Comparison of ENCODE assay signal across 8 cellular contexts in genomic region chr1:153494976-153495535, GRCh38. TPM values are rescaled to one million over a fixed set of nuclear protein-coding genes. Genes with fewer than 3 reads are reported as not detected.
DNase-seq lines count a peak whose midpoint lies in the region; ATAC-seq, FAIRE-seq and TF ChIP-seq lines count a peak whose summit lies in the region.

No MANE protein-coding gene starts in this region.

- POLR2A ChIA-PET in K562 (lab: Yijun Ruan, JAX): interaction anchor here (0.5 to 2.2 kb wide), 5 partner anchors 100 to 496 kb away, joined by 3 to 9 read pairs (median 4); no protein-coding TSS in a partner anchor

- no TSS peak for BruUV-seq in K562 (replicated peaks; lab: Mats Ljungman, UMichigan)

- H3K4me1 ChIP-seq in K562 (replicated peaks in 1 of 2; ENCODE audit: control insufficient read depth in 2 of 2, insufficient read depth in 2 of 2, low read length in 2 of 2): no peaks in the 10 kb centered on the region

- H3K9ac ChIP-seq in K562 (ENCODE audit: insufficient read depth in 1 of 2, low read depth in 2 of 2, low read length in 2 of 2): no peak overlapping the region

- intact Hi-C loops in K562 (cut with micrococcal nuclease): loop anchor here (1.0 to 2.0 kb wide), 3 partner anchors 66 to 140 kb away; no protein-coding TSS in a partner anchor

- peak; percentile 93 to 98 for TF ChIP-seq RAD21 in K562 (CRISPR knock-in tag; conservative IDR thresholded peaks at IDR 0.05 in 1 of 2, IDR thresholded peaks at IDR 0.05 in 1 of 2)

- peaks cover 7% of the 10 kb centered on the region; the same call in 1 of the 2 replicates for H4K20me1 ChIP-seq in K562 (replicated peaks; ENCODE audit: control insufficient read depth, insufficient read depth, low read length)

- H3K36me3 ChIP-seq in K562 (ENCODE audit: control insufficient read depth, insufficient read depth, low read length): no peaks in the 10 kb centered on the region

- DNase-seq in GM13976 (ENCODE audit: low spot score) (peak; percentile 72), NCI-H2107 (lab: John Stamatoyannopoulos, UW) (peak; percentile 81), UCSD-AML1 (lab: John Stamatoyannopoulos, UW; ENCODE audit: unreplicated experiment) (peak; percentile 73), K562 (ENCODE audit: extremely low read depth in 1 of 4, low spot score in 3 of 4) (peak; percentile 75 to 82 (median 79)), iPS-NIHi11 (ENCODE audit: low spot score) (peak; percentile 86)
- peak; percentile 44 to 77 for DNase-seq in stimulated activated CD4-positive, alpha-beta T cell treated with anti-CD3 and anti-CD28 coated beads, Interleukin-1b, Interleukin-23, amount 100 ng/mL, for 1 hour (ENCODE audit: low read depth in 2 of 2)

- no peak for TF ChIP-seq POLR2A in K562 (conservative IDR thresholded peaks at IDR 0.05)

- no peaks in the 10 kb centered on the region for H3K9me1 ChIP-seq in K562 (ENCODE audit: control insufficient read depth, insufficient read depth, low read length)

- H3K27ac ChIP-seq in K562 (ENCODE audit: extremely low read depth, low read depth, low read length): no peak overlapping the region

- in situ Hi-C loops in GM13976 (cut with MboI; ENCODE audit: low sequenced_read_pairs, unreplicated experiment) (no loop called here), K562 (cut with MboI) (no loop called here)

- peak; percentile 87 for FAIRE-seq in K562 (lab: Jason Lieb, UNC)

- H2AFZ ChIP-seq in K562 (ENCODE audit: low read depth, low read length): no peak overlapping the region

- peaks cover 11 to 21% of the 10 kb centered on the region in 2 experiments; a peak in 4 of 5 replicates for H3K27me3 ChIP-seq in K562 (ENCODE audit: control insufficient read depth in 2 of 2, insufficient read depth in 2 of 2, low read length in 2 of 2)

- TF ChIP-seq CTCF in GM13976 (IDR thresholded peaks at IDR 0.05; ENCODE audit: borderline replicate concordance, control extremely low read depth, extremely low read depth, insufficient read depth, missing control alignments) (peak; percentile 81), K562 (IDR thresholded peaks at IDR 0.05 in 2 of 3, conservative IDR thresholded peaks at IDR 0.05 in 1 of 3; ENCODE audit: insufficient read depth in 2 of 3, low read depth in 1 of 3, low read length in 3 of 3) (peak; percentile 88 to 94 (median 93))

- H3K9me3 ChIP-seq in K562 (replicated peaks; ENCODE audit: control insufficient read depth, insufficient read depth, low read depth, low read length): no peaks in the 10 kb centered on the region

- H3K4me2 ChIP-seq in K562 (ENCODE audit: insufficient read depth, low read length): no peak overlapping the region

- no peak overlapping the region for H3K4me3 ChIP-seq in K562

- ATAC-seq in K562 (peak; percentile 96), GM21717 (IDR thresholded peaks at IDR 0.05; ENCODE audit: unreplicated experiment) (no peak), HG03469 (IDR thresholded peaks at IDR 0.05; ENCODE audit: unreplicated experiment) (no peak)

- 15% methylated on average over 6 of the region's 6 CpGs for WGBS in K562 (ENCODE audit: insufficient coverage, low coverage, missing lambda C conversion rate)

- CTCF ChIA-PET in K562 (lab: Yijun Ruan, JAX; ENCODE audit: low intra/inter-chr PET ratio): interaction anchor here (0.5 to 3.8 kb wide), 6 partner anchors 62 to 834 kb away, joined by 3 to 48 read pairs (median 9); partner anchors contain the start of gene PGLYRP3

- TF ChIP-seq EP300 in K562 (IDR thresholded peaks at IDR 0.05; ENCODE audit: low read length): no peak

- H3K79me2 ChIP-seq in K562 (ENCODE audit: control insufficient read depth, insufficient read depth, low read length): no peaks in the 10 kb centered on the region

RNA-seq across cellular contexts. Expression of gene S100A7, which starts 34.6 kb away (rescaled TPM):
- total RNA-seq in K562 (2011; cell fraction: chromatin; rRNA removed; ENCODE audit: low replicate concordance): not detected in 2 replicates
- not detected in 2 replicates for total RNA-seq in K562 (2011; cell fraction: nucleolus; rRNA removed)
- total RNA-seq in K562 (2011; cell fraction: nucleoplasm; rRNA removed): not detected in 2 replicates
- not detected in 2 replicates for total RNA-seq in K562 (2014; rRNA removed)
- total RNA-seq in K562 (2014; rRNA removed; fragmentation: Illumina TruSeq; extraction: Trizol): not detected in 2 replicates
- total RNA-seq in K562 (2015; rRNA removed; fragmentation: Illumina TruSeq; extraction: Trizol): not detected in 2 replicates
- not detected in 2 replicates for total RNA-seq in K562 (2021)
- polyA plus RNA-seq in K562 (2011; rRNA removed): not detected in 2 replicates
- not detected in 2 replicates for polyA plus RNA-seq in K562 (2011; cell fraction: cytosol; rRNA removed)
- polyA plus RNA-seq in K562 (2011; cell fraction: nucleus; rRNA removed): not detected in 2 replicates
- not detected in 2 replicates for polyA plus RNA-seq in K562 (2012)
- polyA plus RNA-seq in K562 (2014; fragmentation: Illumina TruSeq; extraction: Trizol): not detected in 2 replicates
- not detected for polyA plus RNA-seq in K562 (2014; fragmentation: Nextera tagmentation; extraction: Ambion mirVana)
- polyA plus RNA-seq in K562 (2014; rRNA removed): not detected in 2 replicates
- polyA minus RNA-seq in K562 (2011; rRNA and poly(A)+ RNA removed): not detected in 2 replicates
- polyA minus RNA-seq in K562 (2011; cell fraction: cytosol; rRNA and poly(A)+ RNA removed): not detected in 2 replicates
- not detected in 2 replicates for polyA minus RNA-seq in K562 (2011; cell fraction: nucleus; rRNA and poly(A)+ RNA removed)

RNA-seq across cellular contexts. Expression of gene S100A6, which starts 40.7 kb away (rescaled TPM):
- total RNA-seq in K562 (2011; cell fraction: chromatin; rRNA removed; ENCODE audit: low replicate concordance): 3.2 TPM in 1 of 2 replicates, not detected in the other
- 3.8 and 6.2 TPM in 2 replicates for total RNA-seq in K562 (2011; cell fraction: nucleolus; rRNA removed)
- 1.9 and 3.0 TPM in 2 replicates for total RNA-seq in K562 (2011; cell fraction: nucleoplasm; rRNA removed)
- total RNA-seq in K562 (2014; rRNA removed): 14.7 and 19.1 TPM in 2 replicates
- 16.3 and 23.2 TPM in 2 replicates for total RNA-seq in K562 (2014; rRNA removed; fragmentation: Illumina TruSeq; extraction: Trizol)
- 32.5 and 36.4 TPM in 2 replicates for total RNA-seq in K562 (2015; rRNA removed; fragmentation: Illumina TruSeq; extraction: Trizol)
- 23.2 and 26.3 TPM in 2 replicates for total RNA-seq in K562 (2021)
- polyA plus RNA-seq in K562 (2011; rRNA removed): 1.3 and 16.7 TPM in 2 replicates
- polyA plus RNA-seq in K562 (2011; cell fraction: cytosol; rRNA removed): 2.0 and 24.3 TPM in 2 replicates
- 0.73 and 6.6 TPM in 2 replicates for polyA plus RNA-seq in K562 (2011; cell fraction: nucleus; rRNA removed)
- 37.2 and 68.1 TPM in 2 replicates for polyA plus RNA-seq in K562 (2012)
- polyA plus RNA-seq in K562 (2014; fragmentation: Illumina TruSeq; extraction: Trizol): 9.8 and 12.9 TPM in 2 replicates
- 10 to 100 TPM; 59.5 to 66.5 TPM for polyA plus RNA-seq in K562 (2014; fragmentation: Nextera tagmentation; extraction: Ambion mirVana)
- 26.5 and 30.1 TPM in 2 replicates for polyA plus RNA-seq in K562 (2014; rRNA removed)
- polyA minus RNA-seq in K562 (2011; rRNA and poly(A)+ RNA removed): 4.1 TPM in 1 of 2 replicates, not detected in the other
- 15.9 and 30.5 TPM in 2 replicates for polyA minus RNA-seq in K562 (2011; cell fraction: cytosol; rRNA and poly(A)+ RNA removed)
- polyA minus RNA-seq in K562 (2011; cell fraction: nucleus; rRNA and poly(A)+ RNA removed): 4.4 and 6.5 TPM in 2 replicates

RNA-seq across cellular contexts. Expression of gene S100A5, which starts 45.7 kb away (rescaled TPM):
- not detected in 2 replicates for total RNA-seq in K562 (2011; cell fraction: chromatin; rRNA removed; ENCODE audit: low replicate concordance)
- total RNA-seq in K562 (2011; cell fraction: nucleolus; rRNA removed): not detected in 2 replicates
- not detected in 2 replicates for total RNA-seq in K562 (2011; cell fraction: nucleoplasm; rRNA removed)
- 0.37 TPM in 1 of 2 replicates, not detected in the other for total RNA-seq in K562 (2014; rRNA removed)
- not detected in 2 replicates for total RNA-seq in K562 (2014; rRNA removed; fragmentation: Illumina TruSeq; extraction: Trizol)
- not detected in 2 replicates for total RNA-seq in K562 (2015; rRNA removed; fragmentation: Illumina TruSeq; extraction: Trizol)
- total RNA-seq in K562 (2021): not detected in 2 replicates
- polyA plus RNA-seq in K562 (2011; rRNA removed): 0.45 and 0.60 TPM in 2 replicates
- 0.42 and 0.83 TPM in 2 replicates for polyA plus RNA-seq in K562 (2011; cell fraction: cytosol; rRNA removed)
- 0.36 TPM in 1 of 2 replicates, not detected in the other for polyA plus RNA-seq in K562 (2011; cell fraction: nucleus; rRNA removed)
- 1.2 and 1.4 TPM in 2 replicates for polyA plus RNA-seq in K562 (2012)
- 0.28 and 0.56 TPM in 2 replicates for polyA plus RNA-seq in K562 (2014; fragmentation: Illumina TruSeq; extraction: Trizol)
- 1 to 10 TPM in 1 of 2 experiments, under 1 TPM in 1; 0.67 to 1.4 TPM for polyA plus RNA-seq in K562 (2014; fragmentation: Nextera tagmentation; extraction: Ambion mirVana)
- polyA plus RNA-seq in K562 (2014; rRNA removed): not detected in 2 replicates
- 0.95 TPM in 1 of 2 replicates, not detected in the other for polyA minus RNA-seq in K562 (2011; rRNA and poly(A)+ RNA removed)
- not detected in 2 replicates for polyA minus RNA-seq in K562 (2011; cell fraction: cytosol; rRNA and poly(A)+ RNA removed)
- not detected in 2 replicates for polyA minus RNA-seq in K562 (2011; cell fraction: nucleus; rRNA and poly(A)+ RNA removed)

RNA-seq across cellular contexts. Expression of gene S100A4, which starts 50.5 kb away (rescaled TPM):
- 1.0 TPM in 1 of 2 replicates, not detected in the other for total RNA-seq in K562 (2011; cell fraction: chromatin; rRNA removed; ENCODE audit: low replicate concordance)
- total RNA-seq in K562 (2011; cell fraction: nucleolus; rRNA removed): 0.67 and 1.4 TPM in 2 replicates
- total RNA-seq in K562 (2011; cell fraction: nucleoplasm; rRNA removed): 0.66 TPM in 1 of 2 replicates, not detected in the other
- total RNA-seq in K562 (2014; rRNA removed) (3.7 and 5.2 TPM in 2 replicates), K562 (2014; rRNA removed; fragmentation: Illumina TruSeq; extraction: Trizol) (9.5 and 11.3 TPM in 2 replicates), K562 (2015; rRNA removed; fragmentation: Illumina TruSeq; extraction: Trizol) (11.2 and 11.3 TPM in 2 replicates), K562 (2021) (5.5 and 8.1 TPM in 2 replicates)
- polyA plus RNA-seq in K562 (2011; rRNA removed) (13.9 and 14.8 TPM in 2 replicates), K562 (2014; fragmentation: Illumina TruSeq; extraction: Trizol) (5.6 and 6.9 TPM in 2 replicates), K562 (2014; fragmentation: Nextera tagmentation; extraction: Ambion mirVana) (10 to 100 TPM; 20.1 TPM), K562 (2014; rRNA removed) (7.2 and 11.3 TPM in 2 replicates)
- 12.8 and 19.3 TPM in 2 replicates for polyA plus RNA-seq in K562 (2011; cell fraction: cytosol; rRNA removed)
- 5.9 and 6.8 TPM in 2 replicates for polyA plus RNA-seq in K562 (2011; cell fraction: nucleus; rRNA removed)
- 5.1 and 17.9 TPM in 2 replicates for polyA plus RNA-seq in K562 (2012)
- 3.0 and 4.5 TPM in 2 replicates for polyA minus RNA-seq in K562 (2011; rRNA and poly(A)+ RNA removed)
- 4.6 and 6.6 TPM in 2 replicates for polyA minus RNA-seq in K562 (2011; cell fraction: cytosol; rRNA and poly(A)+ RNA removed)
- 2.1 and 2.8 TPM in 2 replicates for polyA minus RNA-seq in K562 (2011; cell fraction: nucleus; rRNA and poly(A)+ RNA removed)

RNA-seq across cellular contexts. Expression of gene S100A3, which starts 54.0 kb away (rescaled TPM):
- not detected in 2 replicates for total RNA-seq in K562 (2011; cell fraction: chromatin; rRNA removed; ENCODE audit: low replicate concordance)
- not detected in 2 replicates for total RNA-seq in K562 (2011; cell fraction: nucleolus; rRNA removed)
- total RNA-seq in K562 (2011; cell fraction: nucleoplasm; rRNA removed): not detected in 2 replicates
- not detected in 2 replicates for total RNA-seq in K562 (2014; rRNA removed)
- not detected in 2 replicates for total RNA-seq in K562 (2014; rRNA removed; fragmentation: Illumina TruSeq; extraction: Trizol)
- 0.18 and 0.34 TPM in 2 replicates for total RNA-seq in K562 (2015; rRNA removed; fragmentation: Illumina TruSeq; extraction: Trizol)
- 0.34 TPM in 1 of 2 replicates, not detected in the other for total RNA-seq in K562 (2021)
- polyA plus RNA-seq in K562 (2011; rRNA removed): 0.56 TPM in 1 of 2 replicates, not detected in the other
- polyA plus RNA-seq in K562 (2011; cell fraction: cytosol; rRNA removed): 1.4 TPM in 1 of 2 replicates, not detected in the other
- 0.37 TPM in 1 of 2 replicates, not detected in the other for polyA plus RNA-seq in K562 (2011; cell fraction: nucleus; rRNA removed)
- 0.26 TPM in 1 of 2 replicates, not detected in the other for polyA plus RNA-seq in K562 (2012)
- polyA plus RNA-seq in K562 (2014; fragmentation: Illumina TruSeq; extraction: Trizol): 0.16 TPM in 1 of 2 replicates, not detected in the other
- under 1 TPM in 1 of 2 experiments, not detected in 1; 0.08 TPM for polyA plus RNA-seq in K562 (2014; fragmentation: Nextera tagmentation; extraction: Ambion mirVana)
- 0.26 and 1.7 TPM in 2 replicates for polyA plus RNA-seq in K562 (2014; rRNA removed)
- not detected in 2 replicates for polyA minus RNA-seq in K562 (2011; rRNA and poly(A)+ RNA removed)
- polyA minus RNA-seq in K562 (2011; cell fraction: cytosol; rRNA and poly(A)+ RNA removed): not detected in 2 replicates
- polyA minus RNA-seq in K562 (2011; cell fraction: nucleus; rRNA and poly(A)+ RNA removed): not detected in 2 replicates
